In genomic region chr11:61266602-61267001, GRCh38 we compare ENCODE assay signal across 29 cellular contexts. TPM values are rescaled to one million over a fixed set of nuclear protein-coding genes. Genes with fewer than 3 reads are reported as not detected.
DNase-seq lines count a peak whose midpoint lies in the region; ATAC-seq and TF ChIP-seq lines count a peak whose summit lies in the region.
"Had no signal": no experiment of that assay in that cellular context is flagged by ENCODE, and none has a peak within 500 bp of the region (broad histone marks: within the 10 kb centered on the region; RNA-seq: fewer than 3 reads in every experiment).

No MANE protein-coding gene starts in this region.

- no peaks in the 10 kb centered on the region for H3K4me1 Mint-ChIP-seq in mesothelial cell of epicardium
- H3K4me1 Mint-ChIP-seq in activated T-cell treated with anti-CD3 and anti-CD28 coated beads, Interleukin-2, amount 50 U/mL, for 24 hours (ENCODE audit: low read depth): peaks cover 2% of the 10 kb centered on the region
- H3K4me1 Mint-ChIP-seq: brain had no signal

- no peaks in the 10 kb centered on the region for H3K27me3 Mint-ChIP-seq in mesothelial cell of epicardium (ENCODE audit: low read depth)
- no peaks in the 10 kb centered on the region for H3K27me3 Mint-ChIP-seq in activated T-cell treated with anti-CD3 and anti-CD28 coated beads, Interleukin-2, amount 50 U/mL, for 24 hours
- H3K27me3 Mint-ChIP-seq: activated CD4-positive, alpha-beta T cell treated with anti-CD3 and anti-CD28 coated beads, Interleukin-2, amount 10 ng/mL, durations not matched to agents 7 days and 5 days; activated CD8-positive, alpha-beta memory T cell treated with anti-CD3 and anti-CD28 coated beads, Interleukin-2, amount 10 ng/mL, durations not matched to agents 7 days and 5 days; effector memory CD8-positive, alpha-beta T cell had no signal

- H3K27ac Mint-ChIP-seq in mesothelial cell of epicardium: no peak overlapping the region
- H3K27ac Mint-ChIP-seq in activated T-cell treated with anti-CD3 and anti-CD28 coated beads, Interleukin-2, amount 50 U/mL, for 24 hours: no peak overlapping the region
- H3K27ac Mint-ChIP-seq: activated CD4-positive, alpha-beta T cell treated with anti-CD3 and anti-CD28 coated beads, Interleukin-2, amount 10 ng/mL, durations not matched to agents 7 days and 5 days; activated CD8-positive, alpha-beta memory T cell treated with anti-CD3 and anti-CD28 coated beads, Interleukin-2, amount 10 ng/mL, durations not matched to agents 7 days and 5 days; brain; effector memory CD8-positive, alpha-beta T cell had no signal

- H3K36me3 Mint-ChIP-seq in mesothelial cell of epicardium: no peaks in the 10 kb centered on the region
- H3K36me3 Mint-ChIP-seq in activated T-cell treated with anti-CD3 and anti-CD28 coated beads, Interleukin-2, amount 50 U/mL, for 24 hours (ENCODE audit: low read depth): peaks cover 17% of the 10 kb centered on the region
- H3K36me3 Mint-ChIP-seq: activated CD8-positive, alpha-beta memory T cell treated with anti-CD3 and anti-CD28 coated beads, Interleukin-2, amount 10 ng/mL, durations not matched to agents 7 days and 5 days; activated naive CD4-positive, alpha-beta T cell treated with anti-CD3 and anti-CD28 coated beads, Interleukin-2, amount 50 U/mL, for 72 hours had no signal

- peak; percentile 40 for DNase-seq in A172 (ENCODE audit: low spot score)
- peak; percentile 19 to 21 for DNase-seq in HAP-1 (ENCODE audit: low spot score in 2 of 2)
- DNase-seq in adipocyte (ENCODE audit: low read depth): peak; percentile 45
- DNase-seq in fibroblast of villous mesenchyme (ENCODE audit: low read depth): peak; percentile 12
- DNase-seq in mesothelial cell of epicardium (ENCODE audit: low spot score in 2 of 2, unreplicated experiment in 2 of 2): no peak
- DNase-seq in activated T-cell treated with anti-CD3 and anti-CD28 coated beads, Interleukin-2, amount 50 U/mL, for 24 hours: no peak
- DNase-seq: activated CD4-positive, alpha-beta T cell treated with anti-CD3 and anti-CD28 coated beads, Interleukin-2, amount 10 ng/mL, durations not matched to agents 7 days and 5 days; activated CD8-positive, alpha-beta memory T cell treated with anti-CD3 and anti-CD28 coated beads, Interleukin-2, amount 10 ng/mL, durations not matched to agents 7 days and 5 days; Caco-2; DND-41; effector memory CD8-positive, alpha-beta T cell; esophagus squamous epithelium; H7; NCI-H1105 treated with DMSO at 0.1 percent for 48 hours; NCI-H2081 treated with DMSO at 0.1 percent for 48 hours; Peyer's patch; psoas muscle; stimulated activated CD4-positive, alpha-beta T cell treated with anti-CD3 and anti-CD28 coated beads, Interleukin-2, amount 100 ng/mL, for 48 hours; stimulated activated naive CD4-positive, alpha-beta T cell; T-helper 2 cell had no signal

- in situ Hi-C loops in HAP-1 (cut with MboI; ENCODE audit: low sequenced_read_pairs): no loop called here

- no peaks in the 10 kb centered on the region for H3K9me3 Mint-ChIP-seq in mesothelial cell of epicardium
- H3K9me3 Mint-ChIP-seq in activated T-cell treated with anti-CD3 and anti-CD28 coated beads, Interleukin-2, amount 50 U/mL, for 24 hours: no peaks in the 10 kb centered on the region
- H3K9me3 Mint-ChIP-seq: activated CD4-positive, alpha-beta T cell treated with anti-CD3 and anti-CD28 coated beads, Interleukin-2, amount 10 ng/mL, durations not matched to agents 7 days and 5 days; activated naive CD4-positive, alpha-beta T cell treated with anti-CD3 and anti-CD28 coated beads, Interleukin-2, amount 50 U/mL, for 72 hours; brain; effector memory CD8-positive, alpha-beta T cell had no signal

- H3K4me1 ChIP-seq in HAP-1 (peaks cover 5% of the 10 kb centered on the region; the same call in 1 of the 2 replicates), adipocyte (ENCODE audit: control insufficient read depth, insufficient read depth, low read length) (peaks cover 10% of the 10 kb centered on the region)
- H3K4me1 ChIP-seq: esophagus squamous epithelium, Peyer's patch, psoas muscle had no signal

- H3K4me3 Mint-ChIP-seq in mesothelial cell of epicardium: no peak overlapping the region
- no peak overlapping the region for H3K4me3 Mint-ChIP-seq in activated T-cell treated with anti-CD3 and anti-CD28 coated beads, Interleukin-2, amount 50 U/mL, for 24 hours
- H3K4me3 Mint-ChIP-seq: activated CD4-positive, alpha-beta T cell treated with anti-CD3 and anti-CD28 coated beads, Interleukin-2, amount 10 ng/mL, durations not matched to agents 7 days and 5 days; activated CD8-positive, alpha-beta memory T cell treated with anti-CD3 and anti-CD28 coated beads, Interleukin-2, amount 10 ng/mL, durations not matched to agents 7 days and 5 days; brain; effector memory CD8-positive, alpha-beta T cell had no signal

- H3K27me3 ChIP-seq in HAP-1 (ENCODE audit: low read depth) (no peaks in the 10 kb centered on the region), adipocyte (replicated peaks; ENCODE audit: control insufficient read depth, insufficient read depth, low read length) (no peaks in the 10 kb centered on the region)
- H3K27me3 ChIP-seq: esophagus squamous epithelium, neutrophil, Peyer's patch had no signal

- no peak overlapping the region for H3K4me3 ChIP-seq in HAP-1
- no peak overlapping the region for H3K4me3 ChIP-seq in adipocyte (ENCODE audit: low read length)
- H3K4me3 ChIP-seq in fibroblast of villous mesenchyme (ENCODE audit: low read depth, low read length): no peak overlapping the region
- H3K4me3 ChIP-seq: esophagus squamous epithelium, Peyer's patch, psoas muscle, smooth muscle cell had no signal

- no peaks in the 10 kb centered on the region for H3K9me3 ChIP-seq in HAP-1
- no peaks in the 10 kb centered on the region for H3K9me3 ChIP-seq in adipocyte (ENCODE audit: control insufficient read depth, low read length)
- H3K9me3 ChIP-seq: Caco-2, esophagus squamous epithelium, neutrophil, Peyer's patch, psoas muscle had no signal

- no peak overlapping the region for H3K9ac ChIP-seq in adipocyte (ENCODE audit: low read length)

- ATAC-seq in HG02840 (IDR thresholded peaks at IDR 0.05; ENCODE audit: low FRiP score, unreplicated experiment): no peak
- ATAC-seq in GM18861 (IDR thresholded peaks at IDR 0.05; ENCODE audit: unreplicated experiment): no peak
- ATAC-seq: activated CD8-positive, alpha-beta memory T cell treated with anti-CD3 and anti-CD28 coated beads, Interleukin-2, amount 10 ng/mL, durations not matched to agents 7 days and 5 days; activated naive CD4-positive, alpha-beta T cell treated with anti-CD3 and anti-CD28 coated beads, Interleukin-2, amount 50 U/mL, for 72 hours; effector memory CD8-positive, alpha-beta T cell; psoas muscle had no signal

- TF ChIP-seq CTCF in fibroblast of villous mesenchyme (IDR thresholded peaks at IDR 0.05; ENCODE audit: insufficient read depth, low read depth, low read length) (no peak), mesothelial cell of epicardium (IDR thresholded peaks at IDR 0.05; ENCODE audit: unreplicated experiment) (no peak)

- H3K36me3 ChIP-seq in HAP-1 (replicated peaks) (no peaks in the 10 kb centered on the region; the same call in 1 of the 2 replicates), adipocyte (ENCODE audit: control insufficient read depth, insufficient read depth, low read length, severe bottlenecking) (no peaks in the 10 kb centered on the region)
- H3K36me3 ChIP-seq: esophagus squamous epithelium, neutrophil, Peyer's patch had no signal

RNA-seq across cellular contexts. Expression of gene PGA5, which starts 25.6 kb away (rescaled TPM):
- 0.17 TPM in 1 of 2 replicates, not detected in the other for total RNA-seq in A172 (2014; rRNA removed; shearing (Covaris generic))
- total RNA-seq in fibroblast of villous mesenchyme (not detected in 2 replicates), mesothelial cell of epicardium (not detected in 3 replicates)
- total RNA-seq: activated CD4-positive, alpha-beta T cell treated with anti-CD3 and anti-CD28 coated beads, Interleukin-2, amount 10 ng/mL, durations not matched to agents 7 days and 5 days; activated CD8-positive, alpha-beta memory T cell treated with anti-CD3 and anti-CD28 coated beads, Interleukin-2, amount 10 ng/mL, durations not matched to agents 7 days and 5 days; activated naive CD4-positive, alpha-beta T cell treated with anti-CD3 and anti-CD28 coated beads, Interleukin-2, amount 50 U/mL, for 72 hours; Caco-2; kidney epithelial cell; lung microvascular endothelial cell; NCI-H460; Peyer's patch; smooth muscle cell had no signal

RNA-seq across cellular contexts. Expression of gene VWCE, which starts 28.5 kb away (rescaled TPM):
- total RNA-seq in A172 (2014; rRNA removed; shearing (Covaris generic)): 0.05 TPM in 1 of 2 replicates, not detected in the other
- 1.3 and 2.2 TPM in 2 replicates for total RNA-seq in fibroblast of villous mesenchyme
- 6.2 to 8.7 TPM (median 8.2 TPM) in 3 replicates for total RNA-seq in mesothelial cell of epicardium

RNA-seq across cellular contexts. Expression of gene PGA4, which starts 44.5 kb away (rescaled TPM):
- 2.2 TPM in 1 of 2 replicates, not detected in the other for total RNA-seq in A172 (2014; rRNA removed; shearing (Covaris generic))
- total RNA-seq in fibroblast of villous mesenchyme: not detected in 2 replicates
- not detected in 3 replicates for total RNA-seq in mesothelial cell of epicardium
- total RNA-seq: activated CD4-positive, alpha-beta T cell treated with anti-CD3 and anti-CD28 coated beads, Interleukin-2, amount 10 ng/mL, durations not matched to agents 7 days and 5 days; activated CD8-positive, alpha-beta memory T cell treated with anti-CD3 and anti-CD28 coated beads, Interleukin-2, amount 10 ng/mL, durations not matched to agents 7 days and 5 days; activated naive CD4-positive, alpha-beta T cell treated with anti-CD3 and anti-CD28 coated beads, Interleukin-2, amount 50 U/mL, for 72 hours; Caco-2; kidney epithelial cell; lung microvascular endothelial cell; NCI-H460; Peyer's patch; smooth muscle cell had no signal

Comparison
In these comparisons a context has a peak if more than half of its experiments do, and no peak if none do; other contexts are left out.
1. DNase-seq: peak in A172 (single experiment), HAP-1 (2 of 2), adipocyte (single experiment) and fibroblast of villous mesenchyme (single experiment); none in mesothelial cell of epicardium (0 of 2) and activated T-cell treated with anti-CD3 and anti-CD28 coated beads, Interleukin-2, amount 50 U/mL, for 24 hours (single experiment).